Comparison of ENCODE assay signal across 7 cellular contexts in the genomic region with DNA sequence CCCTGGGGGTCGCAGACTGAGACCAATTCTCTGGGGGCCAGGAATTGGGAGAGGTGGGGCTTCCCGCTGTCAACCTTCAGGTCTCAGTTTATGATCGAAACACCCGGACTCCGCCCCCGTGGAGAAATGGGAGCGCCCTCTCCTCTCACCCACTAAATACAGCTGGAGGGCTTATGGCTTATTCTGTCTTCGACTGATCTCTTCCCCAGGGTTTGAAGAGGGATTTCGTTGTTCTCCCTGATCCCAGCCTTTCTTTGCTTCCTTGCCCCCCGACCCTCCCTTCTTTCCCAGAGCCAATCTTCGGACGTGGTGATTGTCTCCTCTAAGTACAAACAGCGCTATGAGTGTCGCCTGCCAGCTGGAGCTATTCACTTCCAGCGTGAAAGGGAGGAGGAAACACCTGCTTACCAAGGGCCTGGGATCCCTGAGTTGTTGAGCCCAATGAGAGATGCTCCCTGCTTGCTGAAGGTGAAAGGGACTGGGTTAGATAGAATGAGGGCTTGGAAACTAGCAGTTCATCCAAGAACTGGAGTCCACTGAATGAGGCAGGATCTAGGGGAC. TPM values are rescaled to one million over a fixed set of nuclear protein-coding genes. Genes with fewer than 3 reads are reported as not detected.
DNase-seq lines count a peak whose midpoint lies in the region; ATAC-seq and TF ChIP-seq lines count a peak whose summit lies in the region.

No MANE protein-coding gene starts in this region.

- TF ChIP-seq CTCF in dorsolateral prefrontal cortex (IDR thresholded peaks at IDR 0.05 in 54 of 56, conservative IDR thresholded peaks at IDR 0.05 in 2 of 56; ENCODE audit: low read depth in 1 of 56, partially characterized antibody in 56 of 56) (no peak), GM20000 (IDR thresholded peaks at IDR 0.05; ENCODE audit: extremely low read depth, missing control alignments) (no peak)

- H3K4me1 ChIP-seq in mononuclear cell (ENCODE audit: insufficient read depth, low read length), result peaks cover 17% of the 10 kb centered on the region

- H3K27ac ChIP-seq in dorsolateral prefrontal cortex, result peak overlapping the region in 54 of 59 donors; percentile 16 to 92 (median 74)

- H3K27me3 ChIP-seq in dorsolateral prefrontal cortex (no peaks in the 10 kb centered on the region), mononuclear cell (ENCODE audit: insufficient read depth, low read length) (peaks cover 5% of the 10 kb centered on the region)

- intact Hi-C loops in dorsolateral prefrontal cortex (cut with DNase I), result loop anchor here (5.0 kb wide), 3 partner anchors 62 to 112 kb away; a partner anchor contains a TSS

- ATAC-seq in GM19023 (IDR thresholded peaks at IDR 0.05; ENCODE audit: unreplicated experiment), result peak; percentile 3

- DNase-seq in NCI-H146 treated with DMSO at 0.1 percent for 48 hours (lab: John Stamatoyannopoulos, UW; ENCODE audit: unreplicated experiment), result peak; percentile 49
- peak in 3 of 10 donors; percentile 23 to 38 (median 25) for DNase-seq in dorsolateral prefrontal cortex
- no peak for DNase-seq in middle frontal gyrus (ENCODE audit: extremely low spot score, low spot score)
- no peak for DNase-seq in NCI-H1048 (lab: John Stamatoyannopoulos, UW)
- DNase-seq in GM20000 (ENCODE audit: low spot score), result no peak

- H3K4me3 ChIP-seq in dorsolateral prefrontal cortex, result peak overlapping the region; percentile 57 to 100 (median 92)
- peak overlapping the region; percentile 97 for H3K4me3 ChIP-seq in mononuclear cell (ENCODE audit: low read length)

- H3K9me3 ChIP-seq in mononuclear cell (ENCODE audit: low read depth, low read length), result no peaks in the 10 kb centered on the region

RNA-seq across cellular contexts. Expression of a gene that starts 0.6 kb away (rescaled TPM):
- total RNA-seq in dorsolateral prefrontal cortex (100 to 1,000 TPM; 111 to 171 (median 140) TPM), mononuclear cell (166 TPM)

RNA-seq across cellular contexts. Expression of a gene that starts 44.0 kb away (rescaled TPM):
- total RNA-seq in dorsolateral prefrontal cortex (100 to 1,000 TPM in 119 of 120 experiments, 10 to 100 TPM in 1; 76.2 to 322 (median 239) TPM), mononuclear cell (7.6 TPM)

RNA-seq across cellular contexts. Expression of a gene that starts 50.3 kb away (rescaled TPM):
- 10 to 100 TPM; 21.6 to 47.8 (median 33.9) TPM for total RNA-seq in dorsolateral prefrontal cortex
- total RNA-seq in mononuclear cell, result 7.9 TPM

RNA-seq across cellular contexts. Expression of a gene that starts 57.6 kb away (rescaled TPM):
- 10 to 100 TPM; 20.2 to 50.6 (median 29.3) TPM for total RNA-seq in dorsolateral prefrontal cortex
- 9.2 TPM for total RNA-seq in mononuclear cell
